ENCODE assay signal across 12 cellular contexts in the genomic region with DNA sequence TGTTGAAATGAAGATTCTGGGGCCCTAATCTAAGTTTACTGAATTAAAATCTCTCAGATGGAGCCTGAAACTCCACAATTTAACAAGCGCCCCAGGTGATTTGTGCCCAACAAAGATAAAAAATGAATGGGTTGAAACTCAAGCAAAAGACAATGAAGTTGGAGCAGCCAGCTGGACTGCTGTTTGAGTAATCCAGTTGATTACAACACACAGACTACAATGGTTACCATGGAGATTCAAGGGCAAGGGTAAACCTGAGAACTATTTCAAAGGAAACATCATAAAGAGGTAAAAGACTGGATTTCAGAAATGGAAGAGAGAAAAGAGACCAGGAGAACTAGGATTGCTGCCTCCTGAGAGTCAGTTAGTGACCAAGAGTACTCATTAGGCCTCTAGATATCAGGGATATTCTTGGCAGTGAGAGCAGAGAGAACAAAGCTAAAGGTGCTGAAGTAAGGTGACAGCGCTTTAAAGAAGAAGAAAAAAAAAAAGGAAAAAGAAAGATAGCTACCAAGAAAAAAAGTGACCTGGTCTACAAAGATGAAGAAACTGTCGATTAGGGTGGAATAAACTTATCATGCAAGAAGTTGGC. TPM values are rescaled to one million over a fixed set of nuclear protein-coding genes. Genes with fewer than 3 reads are reported as not detected.
DNase-seq lines count a peak whose midpoint lies in the region; ATAC-seq lines count a peak whose summit lies in the region.
"Had no signal": no experiment of that assay in that cellular context is flagged by ENCODE, and none has a peak within 500 bp of the region (broad histone marks: within the 10 kb centered on the region; RNA-seq: fewer than 3 reads in every experiment).

No MANE protein-coding gene starts in this region.

- ATAC-seq in GM19467 (IDR thresholded peaks at IDR 0.05; ENCODE audit: unreplicated experiment) = no peak

- DNase-seq in DMS53 (lab: John Stamatoyannopoulos, UW) (peak; percentile 97), HT1080 (ENCODE audit: low read depth) (peak; percentile 23), NCI-H774 (lab: John Stamatoyannopoulos, UW) (peak; percentile 91), fibroblast of gingiva (ENCODE audit: low read depth) (peak; percentile 37), NCI-H526 treated with DMSO at 0.1 percent for 48 hours (lab: John Stamatoyannopoulos, UW) (no peak), medulla oblongata (ENCODE audit: extremely low spot score) (no peak)
- no peak for DNase-seq in activated CD4-positive, alpha-beta T cell treated with anti-CD3 and anti-CD28 coated beads for 1 hour
- DNase-seq: activated naive CD4-positive, alpha-beta T cell treated with anti-CD3 and anti-CD28 coated beads for 36 hours; occipital lobe; substantia nigra had no signal

RNA-seq across cellular contexts. Expression of a gene that starts 44.5 kb away (rescaled TPM):
- not detected in 2 replicates for total RNA-seq in HT1080 (2014; rRNA removed; shearing (Covaris generic))
- not detected in 2 replicates for polyA plus RNA-seq in HT1080 (2015; cell fraction: cytosol; rRNA removed)
- polyA plus RNA-seq in HT1080 (2015; cell fraction: nucleus; rRNA removed) = not detected in 2 replicates
- total RNA-seq: activated naive CD4-positive, alpha-beta T cell treated with anti-CD3 and anti-CD28 coated beads for 36 hours; occipital lobe; smooth muscle cell had no signal
- polyA plus RNA-seq: smooth muscle cell had no signal

Comparison
In these comparisons a context has a peak if more than half of its experiments do, and no peak if none do; other contexts are left out.
1. DNase-seq: peak in DMS53 (single experiment), HT1080 (single experiment), NCI-H774 (single experiment) and fibroblast of gingiva (single experiment); none in NCI-H526 treated with DMSO at 0.1 percent for 48 hours (single experiment), medulla oblongata (single experiment) and activated CD4-positive, alpha-beta T cell treated with anti-CD3 and anti-CD28 coated beads for 1 hour (single experiment).